In the genomic region with DNA sequence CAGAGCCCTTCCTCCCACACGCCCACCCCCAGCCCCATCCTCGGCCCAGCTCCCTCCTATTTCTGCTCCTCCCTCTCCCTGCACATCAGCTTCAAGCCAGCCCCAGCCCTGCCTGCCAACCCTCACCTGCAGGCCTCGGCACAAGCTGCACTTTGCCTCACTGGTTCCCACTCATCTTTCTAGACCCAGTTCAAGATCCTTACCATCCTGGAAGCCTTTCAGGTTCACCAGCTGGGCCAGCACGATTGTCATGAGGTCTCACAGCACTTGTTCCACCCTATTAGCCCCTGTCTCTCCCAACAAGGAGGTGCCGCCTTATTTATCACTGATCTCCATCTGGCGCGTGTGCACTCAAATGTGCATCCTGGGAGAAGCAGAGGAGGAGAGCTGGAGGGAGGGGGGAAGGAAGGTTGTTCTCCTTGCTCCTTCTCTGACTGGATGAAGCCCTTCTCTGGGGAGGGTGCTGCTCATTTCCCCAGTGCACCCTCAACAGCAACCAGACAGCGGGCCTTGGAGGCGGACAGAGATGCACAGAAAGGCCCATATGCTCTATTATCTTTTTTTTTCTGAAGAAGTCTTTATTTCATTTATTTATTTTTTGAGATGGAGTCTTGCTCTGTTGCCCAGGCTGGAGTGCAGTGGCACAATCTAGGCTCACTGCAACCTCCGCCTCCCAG, we compare ENCODE assay signal across 18 cellular contexts. TPM values are rescaled to one million over a fixed set of nuclear protein-coding genes. Genes with fewer than 3 reads are reported as not detected.
DNase-seq lines count a peak whose midpoint lies in the region; ATAC-seq and TF ChIP-seq lines count a peak whose summit lies in the region.
"Had no signal": no experiment of that assay in that cellular context is flagged by ENCODE, and none has a peak within 500 bp of the region (broad histone marks: within the 10 kb centered on the region; RNA-seq: fewer than 3 reads in every experiment).

No MANE protein-coding gene starts in this region.

- no peaks in the 10 kb centered on the region for H3K4me1 ChIP-seq in vagina
- H3K4me1 ChIP-seq in BE2C: no peaks in the 10 kb centered on the region
- H3K4me1 ChIP-seq: left lung, pancreas, Peyer's patch had no signal

- H3K9me3 ChIP-seq in vagina (no peaks in the 10 kb centered on the region), BE2C (no peaks in the 10 kb centered on the region)
- H3K9me3 ChIP-seq: left lung, pancreas, Peyer's patch had no signal

- intact Hi-C loops in vagina (cut with DNase I): no loop called here

- H3K36me3 ChIP-seq in vagina (no peaks in the 10 kb centered on the region), BE2C (no peaks in the 10 kb centered on the region)
- H3K36me3 ChIP-seq: left lung, pancreas, Peyer's patch had no signal

- H3K27ac ChIP-seq in RWPE1 (peak overlapping the region; percentile 35), vagina (peak overlapping the region; percentile 67)
- H3K27ac ChIP-seq: left lung, pancreas, Peyer's patch had no signal

- no peak for ATAC-seq in GM18505 (IDR thresholded peaks at IDR 0.05; ENCODE audit: unreplicated experiment)
- ATAC-seq: GM23338 had no signal

- DNase-seq in activated CD8-positive, alpha-beta memory T cell treated with anti-CD3 and anti-CD28 coated beads, Interleukin-2, amount 50 U/mL, for 48 hours: peak; percentile 28
- no peak for DNase-seq in activated CD8-positive, alpha-beta memory T cell treated with anti-CD3 and anti-CD28 coated beads, Interleukin-2, amount 50 U/mL, for 4 hours
- DNase-seq in RWPE1 (ENCODE audit: low spot score) (no peak), mesenteric fat pad (ENCODE audit: low spot score) (peak; percentile 62), vagina (ENCODE audit: extremely low spot score in 2 of 2) (peak in 1 of 2 donors; percentile 82), BE2C (no peak)
- no peak for DNase-seq in activated CD4-positive, alpha-beta T cell treated with anti-CD3 and anti-CD28 coated beads for 48 hours
- DNase-seq: activated naive CD4-positive, alpha-beta T cell treated with Interleukin-2 at 50 U/mL for 16 hours; amniotic stem cell; central memory CD4-positive, alpha-beta T cell; Kasumi-1; midbrain; NCI-H2029; Peyer's patch had no signal

- no peak for TF ChIP-seq POLR2A in vagina (IDR thresholded peaks at IDR 0.05)
- no peak for TF ChIP-seq POLR2A in GM18505 (IDR thresholded peaks at IDR 0.05; ENCODE audit: borderline replicate concordance, extremely low read depth, insufficient read depth, insufficient read length)

- POLR2A ChIA-PET in RWPE1 (lab: Yijun Ruan, JAX; ENCODE audit: low non-redundant PET): no interaction called here

- no peak overlapping the region for H3K4me3 ChIP-seq in vagina
- no peak overlapping the region for H3K4me3 ChIP-seq in BE2C (ENCODE audit: low read depth, low read length)
- H3K4me3 ChIP-seq: GM23338, left lung, pancreas, Peyer's patch had no signal

- TF ChIP-seq CTCF in RWPE1 (conservative IDR thresholded peaks at IDR 0.05; ENCODE audit: low read depth): no peak
- TF ChIP-seq CTCF in vagina (IDR thresholded peaks at IDR 0.05): no peak
- TF ChIP-seq CTCF in BE2C (IDR thresholded peaks at IDR 0.05; ENCODE audit: low read depth, low read length): no peak

- CTCF ChIA-PET in RWPE1 (lab: Yijun Ruan, JAX): no interaction called here

- H3K27me3 ChIP-seq in vagina (no peaks in the 10 kb centered on the region), BE2C (no peaks in the 10 kb centered on the region)
- H3K27me3 ChIP-seq: left lung, pancreas, Peyer's patch had no signal

RNA-seq across cellular contexts. Expression of a gene that starts 15.5 kb away (rescaled TPM):
- 87.0 TPM for total RNA-seq in mesenteric fat pad
- total RNA-seq in vagina: 60.9 TPM
- polyA plus RNA-seq in BE2C (2012; ENCODE audit: insufficient read depth, insufficient read length, low read depth): 83.3 TPM

Comparison
In these comparisons a context has a peak if more than half of its experiments do, and no peak if none do; other contexts are left out.
1. DNase-seq: peak in activated CD8-positive, alpha-beta memory T cell treated with anti-CD3 and anti-CD28 coated beads, Interleukin-2, amount 50 U/mL, for 48 hours (single experiment) and mesenteric fat pad (single experiment); none in activated CD8-positive, alpha-beta memory T cell treated with anti-CD3 and anti-CD28 coated beads, Interleukin-2, amount 50 U/mL, for 4 hours (single experiment), RWPE1 (single experiment), BE2C (single experiment) and activated CD4-positive, alpha-beta T cell treated with anti-CD3 and anti-CD28 coated beads for 48 hours (single experiment).